Comparison of ENCODE assay signal across 8 cellular contexts in genomic region chr10:24208661-24209420, GRCh38. TPM values are rescaled to one million over a fixed set of nuclear protein-coding genes. Genes with fewer than 3 reads are reported as not detected.
DNase-seq lines count a peak whose midpoint lies in the region; ATAC-seq and TF ChIP-seq lines count a peak whose summit lies in the region.

Gene KIAA1217 (plus strand): TSS chr10:24209138. CDS start chr10:24209194, 56 bp downstream.

- H3K27me3 Mint-ChIP-seq in MCF 10A (ENCODE audit: insufficient read depth, unreplicated experiment), result no peaks in the 10 kb centered on the region
- H3K27me3 Mint-ChIP-seq in stimulated activated naive CD8-positive, alpha-beta T cell treated with anti-CD3 and anti-CD28 coated beads, Interleukin-15, Interleukin-2, amounts not matched to agents 100 ng/mL and 50 ng/mL, for 24 hours, result peaks cover 57% of the 10 kb centered on the region

- POLR2A ChIA-PET in MCF 10A (lab: Yijun Ruan, JAX), result interaction anchor here (0.7 to 3.0 kb wide), 11 partner anchors 20 to 280 kb away, joined by 3 to 29 read pairs (median 7); no protein-coding TSS in a partner anchor

- DNase-seq in AG08396 (ENCODE audit: low spot score) (peak; percentile 32), HuH-7.5 (ENCODE audit: low spot score) (peak; percentile 33), MCF 10A (ENCODE audit: unreplicated experiment) (peak; percentile 31), kidney glomerular epithelial cell (lab: John Stamatoyannopoulos, UW) (peak; percentile 57), GF-D8 (lab: John Stamatoyannopoulos, UW) (no peak), NCI-H1105 (lab: John Stamatoyannopoulos, UW) (no peak)

- peak; percentile 34 for ATAC-seq in GM19328 (IDR thresholded peaks at IDR 0.05; ENCODE audit: unreplicated experiment)

- CTCF ChIA-PET in MCF 10A (lab: Yijun Ruan, JAX), result interaction anchor here (0.5 to 1.4 kb wide), 15 partner anchors 12 to 1515 kb away, joined by 3 to 7 read pairs (median 4); no protein-coding TSS in a partner anchor

- peak within 1 kb of the TSS; percentile 1 for H3K27ac Mint-ChIP-seq in MCF 10A (ENCODE audit: low read depth, unreplicated experiment)
- peak within 1 kb of the TSS; percentile 88 for H3K27ac Mint-ChIP-seq in stimulated activated naive CD8-positive, alpha-beta T cell treated with anti-CD3 and anti-CD28 coated beads, Interleukin-15, Interleukin-2, amounts not matched to agents 100 ng/mL and 50 ng/mL, for 24 hours

- H3K36me3 Mint-ChIP-seq in MCF 10A (ENCODE audit: insufficient read depth, unreplicated experiment), result no peaks in the 10 kb centered on the region
- no peaks in the 10 kb centered on the region for H3K36me3 Mint-ChIP-seq in stimulated activated naive CD8-positive, alpha-beta T cell treated with anti-CD3 and anti-CD28 coated beads, Interleukin-15, Interleukin-2, amounts not matched to agents 100 ng/mL and 50 ng/mL, for 24 hours (ENCODE audit: low read depth)

- H3K4me1 Mint-ChIP-seq in MCF 10A (ENCODE audit: insufficient read depth, unreplicated experiment), result peaks cover 22% of the 10 kb centered on the region
- H3K4me1 Mint-ChIP-seq in stimulated activated naive CD8-positive, alpha-beta T cell treated with anti-CD3 and anti-CD28 coated beads, Interleukin-15, Interleukin-2, amounts not matched to agents 100 ng/mL and 50 ng/mL, for 24 hours (ENCODE audit: low read depth), result peaks cover 35% of the 10 kb centered on the region

- H3K4me3 Mint-ChIP-seq in MCF 10A (ENCODE audit: unreplicated experiment), result peak within 1 kb of the TSS; percentile 76
- H3K4me3 Mint-ChIP-seq in stimulated activated naive CD8-positive, alpha-beta T cell treated with anti-CD3 and anti-CD28 coated beads, Interleukin-15, Interleukin-2, amounts not matched to agents 100 ng/mL and 50 ng/mL, for 24 hours, result peak within 1 kb of the TSS; percentile 76

- no peaks in the 10 kb centered on the region for H3K9me3 Mint-ChIP-seq in MCF 10A (ENCODE audit: unreplicated experiment)
- peaks cover 3% of the 10 kb centered on the region for H3K9me3 Mint-ChIP-seq in stimulated activated naive CD8-positive, alpha-beta T cell treated with anti-CD3 and anti-CD28 coated beads, Interleukin-15, Interleukin-2, amounts not matched to agents 100 ng/mL and 50 ng/mL, for 24 hours

- no TSS peak for BruUV-seq in MCF 10A (replicated peaks; lab: Mats Ljungman, UMichigan)

- TF ChIP-seq CTCF in MCF 10A (IDR thresholded peaks at IDR 0.05; ENCODE audit: unreplicated experiment), result no peak

- intact Hi-C loops in MCF 10A (cut with micrococcal nuclease), result no loop called here

RNA-seq across cellular contexts. Expression of gene KIAA1217, which starts in this region (rescaled TPM):
- total RNA-seq in MCF 10A (2022), result 48.3 and 48.7 TPM in 2 replicates

Comparison
In these comparisons a context has a peak if more than half of its experiments do, and no peak if none do; other contexts are left out.
1. DNase-seq: peak in AG08396 (single experiment), HuH-7.5 (single experiment), MCF 10A (single experiment) and kidney glomerular epithelial cell (single experiment); none in GF-D8 (single experiment) and NCI-H1105 (single experiment).